8 cellular contexts compared by ENCODE assay signal in the genomic region with DNA sequence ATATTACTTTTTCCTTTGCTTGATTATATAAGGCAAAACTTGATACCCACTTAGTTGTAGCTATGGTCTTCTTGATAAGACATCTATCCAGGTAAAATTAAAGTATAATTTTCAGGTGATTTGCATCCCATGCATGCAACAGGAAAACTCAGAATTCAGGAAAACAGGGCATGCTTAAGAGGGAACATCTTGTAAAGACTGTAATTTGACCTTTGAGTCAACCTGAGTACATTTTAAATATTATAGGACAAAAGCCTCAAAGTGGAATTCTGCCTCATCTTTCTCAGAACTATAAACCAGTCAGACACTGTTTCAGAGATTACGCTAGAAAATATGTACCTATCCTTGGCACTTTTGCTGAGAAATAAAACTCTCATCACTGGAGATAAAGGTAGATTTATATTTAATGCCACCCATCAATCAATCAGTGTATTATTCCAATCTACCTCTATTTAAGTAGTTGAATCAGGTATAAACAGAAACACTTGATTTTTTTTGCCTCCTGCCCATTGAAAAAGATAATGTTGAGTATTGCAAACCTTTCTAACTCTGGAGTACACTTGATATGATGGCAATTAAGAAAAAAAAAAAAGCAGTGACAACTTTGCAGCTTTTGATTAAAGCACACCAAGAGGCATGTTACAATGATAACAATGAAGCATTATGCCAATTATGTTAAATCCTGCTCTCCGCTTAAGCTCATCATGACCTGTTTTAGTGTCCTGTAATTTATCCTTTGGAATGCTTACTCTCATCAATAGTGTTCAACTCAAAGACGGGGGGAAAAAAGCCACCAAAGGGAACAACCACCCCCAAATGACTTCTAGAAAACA. TPM values are rescaled to one million over a fixed set of nuclear protein-coding genes. Genes with fewer than 3 reads are reported as not detected.
DNase-seq lines count a peak whose midpoint lies in the region; ATAC-seq, FAIRE-seq and TF ChIP-seq lines count a peak whose summit lies in the region.

No MANE protein-coding gene starts in this region.

- peak overlapping the region; percentile 99 for H3K4me2 ChIP-seq in keratinocyte (ENCODE audit: control insufficient read depth, extremely low read depth, insufficient read depth, low read depth, low read length)

- peaks cover 32% of the 10 kb centered on the region for H3K36me3 Mint-ChIP-seq in activated CD4-positive, alpha-beta T cell treated with anti-CD3 and anti-CD28 coated beads, Interleukin-2, amount 10 ng/mL, durations not matched to agents 24 days and 14 days (ENCODE audit: low read depth)
- peaks cover 18 to 28% of the 10 kb centered on the region in 2 donors for H3K36me3 Mint-ChIP-seq in activated naive CD4-positive, alpha-beta T cell treated with anti-CD3 and anti-CD28 coated beads, Interleukin-2, amount 50 U/mL, for 72 hours

- H3K36me3 ChIP-seq in keratinocyte (ENCODE audit: control insufficient read depth in 2 of 2, extremely low read depth in 1 of 2, insufficient read depth in 2 of 2, low read length in 2 of 2) (no peaks in the 10 kb centered on the region), thymus (ENCODE audit: control insufficient read depth, insufficient read depth) (no peaks in the 10 kb centered on the region)

- H3K79me2 ChIP-seq in keratinocyte (ENCODE audit: control insufficient read depth, insufficient read depth, low read length): peaks cover 18% of the 10 kb centered on the region

- no peaks in the 10 kb centered on the region for H3K27me3 ChIP-seq in keratinocyte (ENCODE audit: control insufficient read depth, extremely low read depth, insufficient read depth, low read length)
- no peaks in the 10 kb centered on the region for H3K27me3 ChIP-seq in thymus (ENCODE audit: control insufficient read depth, insufficient read depth)

- peak overlapping the region; percentile 88 for H3K9ac ChIP-seq in keratinocyte (ENCODE audit: control insufficient read depth, extremely low read depth, insufficient read depth, low read length)

- H2AFZ ChIP-seq in keratinocyte (ENCODE audit: control insufficient read depth, low read length): no peak overlapping the region

- dilution Hi-C loops in keratinocyte (cut with MboI; ENCODE audit: extremely low pct_ligation_motif_present, low sequenced_read_pairs): no loop called here

- ATAC-seq in activated naive CD4-positive, alpha-beta T cell treated with anti-CD3 and anti-CD28 coated beads, Interleukin-2, amount 50 U/mL, for 72 hours: no peak
- no peak for ATAC-seq in HG02970 (IDR thresholded peaks at IDR 0.05; ENCODE audit: low FRiP score, unreplicated experiment)
- no peak for ATAC-seq in omental fat pad (ENCODE audit: low FRiP score)

- no peaks in the 10 kb centered on the region for H4K20me1 ChIP-seq in keratinocyte (ENCODE audit: control insufficient read depth, extremely low read depth, insufficient read depth, low read length)

- H3K4me3 ChIP-seq in keratinocyte (ENCODE audit: control insufficient read depth in 2 of 3, extremely low read depth in 1 of 3, insufficient read depth in 2 of 3, low read depth in 1 of 3, low read length in 3 of 3) (peak overlapping the region; percentile 17 to 87 (median 51)), thymus (ENCODE audit: low read length) (peak overlapping the region; percentile 63)

- H3K9me3 Mint-ChIP-seq in activated CD4-positive, alpha-beta T cell treated with anti-CD3 and anti-CD28 coated beads, Interleukin-2, amount 10 ng/mL, durations not matched to agents 24 days and 14 days: no peaks in the 10 kb centered on the region
- H3K9me3 Mint-ChIP-seq in activated naive CD4-positive, alpha-beta T cell treated with anti-CD3 and anti-CD28 coated beads, Interleukin-2, amount 50 U/mL, for 72 hours: no peaks in the 10 kb centered on the region

- 92% methylated on average over 3 of the region's 3 CpGs for WGBS in thymus

- FAIRE-seq in keratinocyte (lab: Jason Lieb, UNC): no peak
- no peak for FAIRE-seq in D721Med (lab: Jason Lieb, UNC)

- no peak overlapping the region for H3K27ac Mint-ChIP-seq in activated CD4-positive, alpha-beta T cell treated with anti-CD3 and anti-CD28 coated beads, Interleukin-2, amount 10 ng/mL, durations not matched to agents 24 days and 14 days
- peak overlapping the region; percentile 53 to 59 for H3K27ac Mint-ChIP-seq in activated naive CD4-positive, alpha-beta T cell treated with anti-CD3 and anti-CD28 coated beads, Interleukin-2, amount 50 U/mL, for 72 hours

- intact Hi-C loops in activated CD4-positive, alpha-beta T cell treated with anti-CD3 and anti-CD28 coated beads, Interleukin-2, amount 10 ng/mL, durations not matched to agents 24 days and 14 days (cut with micrococcal nuclease): loop anchor here (2.0 to 10.0 kb wide), 4 partner anchors 231 to 1549 kb away; no protein-coding TSS in a partner anchor

- H3K27ac ChIP-seq in keratinocyte (ENCODE audit: control insufficient read depth, insufficient read depth, low read length) (peak overlapping the region; percentile 85), thymus (ENCODE audit: low read depth) (no peak overlapping the region)

- peak overlapping the region; percentile 70 for H3K4me3 Mint-ChIP-seq in activated CD4-positive, alpha-beta T cell treated with anti-CD3 and anti-CD28 coated beads, Interleukin-2, amount 10 ng/mL, durations not matched to agents 24 days and 14 days

- H3K9me1 ChIP-seq in keratinocyte (ENCODE audit: control insufficient read depth, extremely low read depth, insufficient read depth, low read length): no peaks in the 10 kb centered on the region

- TF ChIP-seq CTCF in keratinocyte (optimal IDR thresholded peaks at IDR 0.05 in 1 of 3, IDR thresholded peaks at IDR 0.05 in 1 of 3, conservative IDR thresholded peaks at IDR 0.05 in 1 of 3; ENCODE audit: extremely low read depth in 1 of 3, insufficient read depth in 2 of 3, low read length in 3 of 3) (no peak), D721Med (IDR thresholded peaks at IDR 0.05; ENCODE audit: insufficient read depth, missing control alignments) (no peak), omental fat pad (IDR thresholded peaks at IDR 0.05) (no peak)

- H3K27me3 Mint-ChIP-seq in activated CD4-positive, alpha-beta T cell treated with anti-CD3 and anti-CD28 coated beads, Interleukin-2, amount 10 ng/mL, durations not matched to agents 24 days and 14 days: peaks cover 2% of the 10 kb centered on the region

- no peaks in the 10 kb centered on the region for H3K9me3 ChIP-seq in keratinocyte (ENCODE audit: control insufficient read depth, low read depth, low read length)
- H3K9me3 ChIP-seq in thymus (ENCODE audit: control insufficient read depth): no peaks in the 10 kb centered on the region

- DNase-seq in activated CD4-positive, alpha-beta T cell treated with anti-CD3 and anti-CD28 coated beads, Interleukin-2, amount 10 ng/mL, durations not matched to agents 24 days and 14 days: no peak
- DNase-seq in activated CD4-positive, alpha-beta T cell treated with anti-CD3 and anti-CD28 coated beads, Interleukin-2, amount 50 U/mL, for 4 hours: no peak
- no peak for DNase-seq in activated naive CD4-positive, alpha-beta T cell treated with anti-CD3 and anti-CD28 coated beads, Interleukin-2, amount 50 U/mL, for 72 hours (ENCODE audit: low spot score in 2 of 2)
- DNase-seq in keratinocyte (ENCODE audit: low read depth, low spot score) (no peak), D721Med (ENCODE audit: insufficient read length, low spot score) (no peak), omental fat pad (ENCODE audit: low spot score) (no peak)

- peaks cover 39% of the 10 kb centered on the region for H3K4me1 ChIP-seq in keratinocyte (ENCODE audit: control insufficient read depth, extremely low read depth, insufficient read depth, low read length)
- peaks cover 12% of the 10 kb centered on the region for H3K4me1 ChIP-seq in thymus (ENCODE audit: control insufficient read depth, insufficient read depth, low read length)

- peaks cover 42% of the 10 kb centered on the region for H3K4me1 Mint-ChIP-seq in activated CD4-positive, alpha-beta T cell treated with anti-CD3 and anti-CD28 coated beads, Interleukin-2, amount 10 ng/mL, durations not matched to agents 24 days and 14 days

RNA-seq across cellular contexts. Expression of a gene that starts 2.8 kb away (rescaled TPM):
- 49.0 and 56.0 TPM in 2 replicates for total RNA-seq in activated CD4-positive, alpha-beta T cell treated with anti-CD3 and anti-CD28 coated beads, Interleukin-2, amount 10 ng/mL, durations not matched to agents 24 days and 14 days
- total RNA-seq in activated naive CD4-positive, alpha-beta T cell treated with anti-CD3 and anti-CD28 coated beads, Interleukin-2, amount 50 U/mL, for 72 hours: 10 to 100 TPM; 14.5 to 40.3 TPM
- polyA plus RNA-seq in keratinocyte: 10.5 to 44.3 TPM (median 25.0 TPM) in 3 replicates
- 86.6 TPM for polyA plus RNA-seq in keratinocyte (2011; ENCODE audit: low read depth)
- 24.9 and 28.1 TPM in 2 replicates for polyA plus RNA-seq in keratinocyte (2011; cell fraction: cytosol; rRNA removed)
- polyA plus RNA-seq in keratinocyte (2011; cell fraction: nucleus; rRNA removed): 79.4 and 92.9 TPM in 2 replicates
- 18.8 and 79.3 TPM in 2 replicates for polyA plus RNA-seq in keratinocyte (2012; ENCODE audit: low replicate concordance)
- polyA minus RNA-seq in keratinocyte: 4.8 to 10.5 TPM (median 5.4 TPM) in 3 replicates
- polyA minus RNA-seq in keratinocyte (2011; cell fraction: cytosol; rRNA and poly(A)+ RNA removed): 34.5 TPM
- 40.6 and 43.9 TPM in 2 replicates for polyA minus RNA-seq in keratinocyte (2011; cell fraction: nucleus; rRNA and poly(A)+ RNA removed)
- 36.2 TPM for polyA plus RNA-seq in thymus
- 100 to 1,000 TPM in 3 of 4 donors, 10 to 100 TPM in 1; 97.6 to 309 (median 146) TPM for total RNA-seq in omental fat pad
